8 cellular contexts compared by ENCODE assay signal in genomic region chr15:34109775-34110663, GRCh38. TPM values are rescaled to one million over a fixed set of nuclear protein-coding genes. Genes with fewer than 3 reads are reported as not detected.
DNase-seq lines count a peak whose midpoint lies in the region; ATAC-seq, FAIRE-seq and TF ChIP-seq lines count a peak whose summit lies in the region.

No MANE protein-coding gene starts in this region.

- H3K27me3 Mint-ChIP-seq in Calu3 (ENCODE audit: unreplicated experiment) (no peaks in the 10 kb centered on the region), H9 (ENCODE audit: low read depth) (no peaks in the 10 kb centered on the region; the same call in 1 of the 2 replicates)

- H3K56ac ChIP-seq in H9 (ENCODE audit: insufficient read length, low read depth, low read length) = no peak overlapping the region

- no peak overlapping the region for H3K9ac ChIP-seq in H9 (ENCODE audit: extremely low read depth, insufficient read length, low read length)

- no peak overlapping the region for H3K18ac ChIP-seq in H9 (ENCODE audit: insufficient read length, low read depth, low read length)

- no peak overlapping the region for H2BK20ac ChIP-seq in H9 (ENCODE audit: low read depth, low read length, poor library complexity, severe bottlenecking)

- no peaks in the 10 kb centered on the region for H3K23me2 ChIP-seq in H9 (ENCODE audit: insufficient read length, low read depth, low read length, poor library complexity, severe bottlenecking)

- H3T11ph ChIP-seq in H9 (ENCODE audit: low read length) = no peak overlapping the region

- H3K4me1 Mint-ChIP-seq in Calu3 (ENCODE audit: low read depth, unreplicated experiment) = no peaks in the 10 kb centered on the region
- H3K4me1 Mint-ChIP-seq in H9 = peaks cover 6 to 8% of the 10 kb centered on the region in 2 experiments

- TF ChIP-seq CTCF in Calu3 (IDR thresholded peaks at IDR 0.05; ENCODE audit: unreplicated experiment) (no peak), H9 (conservative IDR thresholded peaks at IDR 0.05) (peak; percentile 82), tibial nerve (IDR thresholded peaks at IDR 0.05) (peak; percentile 26 to 58 (median 49))

- CTCF ChIA-PET in Calu3 (lab: Charles Lee) = interaction anchor here (1.4 kb wide), 1 partner anchor 99 kb away, joined by 13 read pairs; the partner anchor contains the start of gene KATNBL1

- DNase-seq in Calu3 (peak; percentile 1), H9 (no peak), SK-MEL-5 (ENCODE audit: low read depth, low spot score) (peak; percentile 66), foreskin melanocyte (peak; percentile 22), tibial nerve (ENCODE audit: low spot score in 2 of 2) (no peak), GM19239 (ENCODE audit: insufficient read length, low spot score) (no peak), Right ventricle myocardium superior (no peak)

- H3K27ac Mint-ChIP-seq in Calu3 (ENCODE audit: unreplicated experiment) (no peak overlapping the region), H9 (no peak overlapping the region)

- H3K9me3 Mint-ChIP-seq in Calu3 (ENCODE audit: low read depth, unreplicated experiment) (no peaks in the 10 kb centered on the region), H9 (no peaks in the 10 kb centered on the region)

- no peak overlapping the region for H4K5ac ChIP-seq in H9 (ENCODE audit: insufficient read length, low read depth, low read length)

- H3K4me2 ChIP-seq in H9 (ENCODE audit: insufficient read depth, insufficient read length, low read length) = no peak overlapping the region

- H3K4me3 Mint-ChIP-seq in Calu3 (ENCODE audit: low read depth, unreplicated experiment) (no peak overlapping the region), H9 (no peak overlapping the region)

- H3K79me2 ChIP-seq in H9 (ENCODE audit: insufficient read depth, low read length) = no peaks in the 10 kb centered on the region

- no peak overlapping the region for H2BK5ac ChIP-seq in H9 (ENCODE audit: insufficient read length, low read length)

- H2BK120ac ChIP-seq in H9 (ENCODE audit: low read depth, low read length, poor library complexity, severe bottlenecking) = no peak overlapping the region

- no peaks in the 10 kb centered on the region for H4K20me1 ChIP-seq in H9 (ENCODE audit: control insufficient read depth, insufficient read depth, insufficient read length)

- WGBS in H9 (ENCODE audit: extremely low coverage, insufficient read length, low lambda C conversion rate) = no CpG with 5 or more reads among the region's 5 CpGs
- 67 to 68% methylated on average over 5 of the region's 5 CpGs for WGBS in tibial nerve, 2 donors

- intact Hi-C loops in Calu3 (cut with micrococcal nuclease; ENCODE audit: unreplicated experiment) = loop anchor here (1.0 kb wide), 1 partner anchor 100 kb away; the partner anchor contains the start of gene KATNBL1
- intact Hi-C loops in Right ventricle myocardium superior (cut with DNase I) = no loop called here

- H3K36me3 Mint-ChIP-seq in Calu3 (ENCODE audit: insufficient read depth, unreplicated experiment) (no peaks in the 10 kb centered on the region), H9 (ENCODE audit: insufficient read depth in 1 of 3, low read depth in 3 of 3) (no peaks in the 10 kb centered on the region)

- H4K91ac ChIP-seq in H9 (ENCODE audit: insufficient read length, low read depth, low read length) = no peak overlapping the region

- ATAC-seq in GM18861 (IDR thresholded peaks at IDR 0.05; ENCODE audit: unreplicated experiment) (no peak), Right ventricle myocardium superior (ENCODE audit: poor library complexity) (no peak)

- H3K36me3 ChIP-seq in tibial nerve = peaks cover 0 to 1% (median 0%) of the 10 kb centered on the region in 3 donors

- H3K9me3 ChIP-seq in H9 (ENCODE audit: control insufficient read depth, low read depth, low read length) = no peaks in the 10 kb centered on the region
- no peaks in the 10 kb centered on the region for H3K9me3 ChIP-seq in tibial nerve

- TF ChIP-seq EP300 in tibial nerve (IDR thresholded peaks at IDR 0.05) = no peak

- H3K27me3 ChIP-seq in H9 (ENCODE audit: insufficient read depth, low read length) (no peaks in the 10 kb centered on the region), tibial nerve (no peaks in the 10 kb centered on the region)

- H2BK15ac ChIP-seq in H9 (ENCODE audit: low read depth, low read length) = no peak overlapping the region

- H3K27ac ChIP-seq in H9 (ENCODE audit: insufficient read length, low read depth, low read length) (no peak overlapping the region), tibial nerve (no peak overlapping the region)

- H4K8ac ChIP-seq in H9 (replicated peaks; ENCODE audit: insufficient read length, low read depth, low read length) = no peak overlapping the region

- no peak overlapping the region for H3K23ac ChIP-seq in H9 (ENCODE audit: insufficient read length, low read depth, low read length)

- BruUV-seq in Calu3 (replicated peaks; lab: Mats Ljungman, UMichigan) = no TSS peak

- no peak for FAIRE-seq in GM19239 (lab: Jason Lieb, UNC)

- H2AK5ac ChIP-seq in H9 (ENCODE audit: insufficient read length, low read length) = no peak overlapping the region

- H2AFZ ChIP-seq in H9 (ENCODE audit: low read length) = no peak overlapping the region

- no peaks in the 10 kb centered on the region for H3K79me1 ChIP-seq in H9 (ENCODE audit: insufficient read depth, low read depth, low read length, poor library complexity, severe bottlenecking)

- H3K4ac ChIP-seq in H9 (ENCODE audit: low read depth, low read length) = no peak overlapping the region

- H2BK12ac ChIP-seq in H9 (ENCODE audit: insufficient read length, low read depth, low read length) = no peak overlapping the region

- TF ChIP-seq POLR2A in tibial nerve (IDR thresholded peaks at IDR 0.05) = no peak

- in situ Hi-C loops in SK-MEL-5 (cut with HindIII; ENCODE audit: low pct_unique_long_range_greater_than_20kb, low sequenced_read_pairs) = no loop called here

- H3K4me1 ChIP-seq in H9 (ENCODE audit: insufficient read depth, low read length) = no peaks in the 10 kb centered on the region
- peaks cover 0 to 3% (median 0%) of the 10 kb centered on the region in 4 donors for H3K4me1 ChIP-seq in tibial nerve

- H3K14ac ChIP-seq in H9 (ENCODE audit: insufficient read depth, low read length) = no peak overlapping the region

- no peak overlapping the region for H3K4me3 ChIP-seq in tibial nerve

RNA-seq across cellular contexts. Expression of gene PGBD4, which starts 8.1 kb away (rescaled TPM):
- 1.3 TPM in 2 replicates for total RNA-seq in Calu3 (2022)
- total RNA-seq in H9 (2021) = 0.94 and 1.2 TPM in 2 replicates
- 3.0 TPM in 2 replicates for total RNA-seq in SK-MEL-5 (2014; rRNA removed; shearing (Covaris generic))
- 1.3 and 2.1 TPM in 2 replicates for polyA plus RNA-seq in SK-MEL-5 (2015; cell fraction: cytosol; rRNA removed)
- 9.9 and 11.4 TPM in 2 replicates for polyA plus RNA-seq in SK-MEL-5 (2015; cell fraction: nucleus; rRNA removed)
- total RNA-seq in tibial nerve = 1 to 10 TPM in 3 of 4 donors, under 1 TPM in 1; 0.90 to 2.9 (median 1.9) TPM
- total RNA-seq in Right ventricle myocardium superior = 1.3 TPM

RNA-seq across cellular contexts. Expression of gene EMC7, which starts 8.4 kb away (rescaled TPM):
- 30.5 and 34.3 TPM in 2 replicates for total RNA-seq in Calu3 (2022)
- total RNA-seq in H9 (2021) = 55.6 and 61.5 TPM in 2 replicates
- 49.6 and 58.5 TPM in 2 replicates for total RNA-seq in SK-MEL-5 (2014; rRNA removed; shearing (Covaris generic))
- polyA plus RNA-seq in SK-MEL-5 (2015; cell fraction: cytosol; rRNA removed) = 160 and 164 TPM in 2 replicates
- 9.1 and 10.5 TPM in 2 replicates for polyA plus RNA-seq in SK-MEL-5 (2015; cell fraction: nucleus; rRNA removed)
- 10 to 100 TPM; 29.9 to 41.4 (median 34.4) TPM for total RNA-seq in tibial nerve
- 59.3 TPM for total RNA-seq in Right ventricle myocardium superior

Comparison
In these comparisons a context has a peak if more than half of its experiments do, and no peak if none do; other contexts are left out.
1. DNase-seq: peak in Calu3 (single experiment), SK-MEL-5 (single experiment) and foreskin melanocyte (single experiment); none in H9 (single experiment), tibial nerve (0 of 2), GM19239 (single experiment) and Right ventricle myocardium superior (single experiment).